Comparison of ENCODE assay signal across 21 cellular contexts in the genomic region with DNA sequence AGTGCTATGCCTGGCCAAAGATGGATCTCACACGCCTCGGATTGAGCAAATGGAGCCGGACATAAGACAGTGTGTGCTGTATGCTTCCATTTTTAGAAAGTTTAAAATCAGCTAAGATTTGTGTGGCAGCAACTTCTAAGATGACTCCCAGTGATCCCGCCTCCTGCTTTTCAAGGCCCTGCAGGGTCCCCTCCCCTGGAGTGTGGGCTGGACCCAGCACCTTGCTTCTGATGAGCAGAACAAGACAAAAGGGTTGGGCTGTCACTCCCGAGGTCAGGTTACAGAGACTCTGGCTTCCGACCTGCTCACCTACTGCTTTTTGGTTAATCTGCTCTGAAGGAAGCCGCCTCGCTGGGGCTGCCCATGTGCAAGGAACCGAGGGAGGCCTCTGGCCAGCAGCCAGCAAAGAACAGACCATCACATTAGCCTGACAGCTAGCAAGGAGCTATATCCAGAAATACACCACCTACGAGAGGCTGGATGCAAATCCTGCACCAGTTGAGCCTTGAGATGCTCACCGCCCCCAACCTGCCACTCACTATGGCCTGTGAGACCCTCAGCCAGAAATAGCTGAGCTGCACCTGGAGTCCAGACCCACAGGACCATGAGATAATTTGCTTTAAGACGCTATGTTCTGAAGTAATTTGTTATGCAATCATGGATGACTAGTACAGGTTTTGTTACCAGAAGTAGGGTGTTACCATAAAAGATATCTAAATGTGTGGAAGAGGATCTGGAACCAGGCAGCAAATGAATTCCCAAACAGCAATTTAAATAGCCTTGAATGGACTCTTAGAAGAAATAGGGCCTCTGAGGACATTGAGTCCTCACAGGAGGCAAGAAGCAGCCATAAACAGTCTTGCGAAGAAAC. TPM values are rescaled to one million over a fixed set of nuclear protein-coding genes. Genes with fewer than 3 reads are reported as not detected.
DNase-seq lines count a peak whose midpoint lies in the region; ATAC-seq lines count a peak whose summit lies in the region.
"Had no signal": no experiment of that assay in that cellular context is flagged by ENCODE, and none has a peak within 500 bp of the region (broad histone marks: within the 10 kb centered on the region; RNA-seq: fewer than 3 reads in every experiment).

No MANE protein-coding gene starts in this region.

- no peaks in the 10 kb centered on the region for H4K20me1 ChIP-seq in Karpas-422 (ENCODE audit: insufficient read depth, low read depth, low read length)

- no peaks in the 10 kb centered on the region for H3K9me2 ChIP-seq in Karpas-422 (replicated peaks; ENCODE audit: insufficient read depth, low read length)

- no peaks in the 10 kb centered on the region for H3K79me2 ChIP-seq in Karpas-422 (ENCODE audit: low read length)

- intact Hi-C loops in head of caudate nucleus (cut with DNase I): no loop called here

- peaks cover 66% of the 10 kb centered on the region for H3K4me1 ChIP-seq in Karpas-422 (ENCODE audit: low read length)
- H3K4me1 ChIP-seq in rectal smooth muscle tissue (ENCODE audit: control insufficient read depth, insufficient read depth, low read length): peaks cover 5% of the 10 kb centered on the region

- no peak overlapping the region for H2AFZ ChIP-seq in Karpas-422 (ENCODE audit: low read length)

- no peak for ATAC-seq in left lobe of liver

- peak overlapping the region; percentile 95 for H3K27ac ChIP-seq in Karpas-422 (ENCODE audit: low read length)
- H3K27ac ChIP-seq in rectal smooth muscle tissue (ENCODE audit: low read depth, low read length): peak overlapping the region; percentile 11
- H3K27ac ChIP-seq: C4-2B, epithelial cell of prostate, heart right ventricle had no signal

- H3K27me3 ChIP-seq in Karpas-422 (ENCODE audit: low read length): no peaks in the 10 kb centered on the region; the same call in 1 of the 2 replicates
- H3K27me3 ChIP-seq in rectal smooth muscle tissue (ENCODE audit: control insufficient read depth, insufficient read depth, low read length): no peaks in the 10 kb centered on the region
- H3K27me3 ChIP-seq: SJCRH30 had no signal

- H3K4me3 ChIP-seq in Karpas-422 (ENCODE audit: low read length): peak overlapping the region; percentile 48
- no peak overlapping the region for H3K4me3 ChIP-seq in rectal smooth muscle tissue (ENCODE audit: low read length)
- H3K4me3 ChIP-seq: heart right ventricle, SJCRH30 had no signal

- H3K9ac ChIP-seq in Karpas-422 (ENCODE audit: low read length) (peak overlapping the region; percentile 59), rectal smooth muscle tissue (ENCODE audit: low read length) (no peak overlapping the region)

- H3K36me3 ChIP-seq in Karpas-422 (ENCODE audit: insufficient read depth, low read length) (no peaks in the 10 kb centered on the region; the same call in 1 of the 2 replicates), rectal smooth muscle tissue (ENCODE audit: control insufficient read depth, insufficient read depth, low read length) (no peaks in the 10 kb centered on the region)
- H3K36me3 ChIP-seq: heart right ventricle had no signal

- H3K4me2 ChIP-seq in Karpas-422 (ENCODE audit: low read depth, low read length, poor library complexity, severe bottlenecking): peak overlapping the region; percentile 73

- no peaks in the 10 kb centered on the region for H3K9me3 ChIP-seq in Karpas-422 (ENCODE audit: low read length)
- H3K9me3 ChIP-seq: heart right ventricle, SJCRH30 had no signal

- peak; percentile 65 for DNase-seq in ELF-1 (ENCODE audit: low read depth, low spot score)
- DNase-seq in Karpas-422: peak; percentile 100
- peak in 25 of 42 donors; percentile 16 to 83 (median 41) for DNase-seq in head of caudate nucleus
- DNase-seq in left lobe of liver (ENCODE audit: low spot score): no peak
- no peak for DNase-seq in activated naive CD4-positive, alpha-beta T cell treated with Interleukin-2 at 50 U/mL for 16 hours
- DNase-seq in RKO (ENCODE audit: low spot score): no peak
- DNase-seq: activated CD4-positive, alpha-beta T cell treated with anti-CD3 and anti-CD28 coated beads, Interleukin-2, amount 10 ng/mL, durations not matched to agents 24 days and 14 days; activated T-cell treated with anti-CD3 and anti-CD28 coated beads, Interleukin-2, amount 50 U/mL, for 48 hours; Calu3; effector CD8-positive, alpha-beta T cell; heart right ventricle; IMR-90; NCI-H1694; NCI-H2227 treated with DMSO at 0.1 percent for 48 hours; NCI-H526 treated with DMSO at 0.1 percent for 48 hours; nucleus accumbens; stimulated activated naive CD4-positive, alpha-beta T cell treated with Interleukin-2 at 50 U/mL for 16 hours had no signal

RNA-seq across cellular contexts. Expression of gene CRMP1, which starts 47.6 kb away (rescaled TPM):
- total RNA-seq in Karpas-422 (2014; rRNA removed; shearing (Covaris generic); ENCODE audit: low replicate concordance): 0.40 and 0.48 TPM in 2 replicates
- total RNA-seq in left lobe of liver: 0.13 TPM
- total RNA-seq: activated CD4-positive, alpha-beta T cell treated with anti-CD3 and anti-CD28 coated beads, Interleukin-2, amount 10 ng/mL, durations not matched to agents 24 days and 14 days; Calu3 had no signal

Comparison
In these comparisons a context has a peak if more than half of its experiments do, and no peak if none do; other contexts are left out.
1. DNase-seq: peak in ELF-1 (single experiment), Karpas-422 (single experiment) and head of caudate nucleus (25 of 42); none in left lobe of liver (single experiment), activated naive CD4-positive, alpha-beta T cell treated with Interleukin-2 at 50 U/mL for 16 hours (single experiment) and RKO (single experiment).